Comparison of ENCODE assay signal across 23 cellular contexts in genomic region chr11:64542172-64543125, GRCh38. TPM values are rescaled to one million over a fixed set of nuclear protein-coding genes. Genes with fewer than 3 reads are reported as not detected.
"Had no signal": no experiment of that assay in that cellular context is flagged by ENCODE, and none has a peak within 500 bp of the region (broad histone marks: within the 10 kb centered on the region; RNA-seq: fewer than 3 reads in every experiment).

No MANE protein-coding gene starts in this region.

- DNase-seq: activated CD4-positive, alpha-beta T cell treated with anti-CD3 and anti-CD28 coated beads for 36 hours; activated CD4-positive, alpha-beta T cell treated with anti-CD3 and anti-CD28 coated beads, Interleukin-2, amount 50 U/mL, for 48 hours; activated naive CD4-positive, alpha-beta T cell; activated naive CD8-positive, alpha-beta T cell treated with anti-CD3 and anti-CD28 coated beads for 36 hours; amniotic stem cell; caudate nucleus; dorsolateral prefrontal cortex; immature natural killer cell; nephron progenitor cell; nucleus accumbens; sigmoid colon; stimulated activated CD4-positive, alpha-beta T cell treated with anti-CD3 and anti-CD28 coated beads, Interleukin-2, amount 100 ng/mL, for 24 hours; stimulated activated naive CD8-positive, alpha-beta T cell treated with anti-CD3 and anti-CD28 coated beads, Interleukin-15, Interleukin-2, amounts not matched to agents 100 U/mL and 50 U/mL, for 24 hours; substantia nigra; tibial artery had no signal

- H3K4me3 ChIP-seq: dorsolateral prefrontal cortex, heart left ventricle, sigmoid colon, tibial artery had no signal

- FAIRE-seq: colon, frontal cortex, TTC549 had no signal

- ATAC-seq: activated CD4-positive, alpha-beta T cell treated with anti-CD3 and anti-CD28 coated beads for 36 hours; activated T-helper 17 cell treated with anti-CD3 and anti-CD28 coated beads, Interleukin-2, amount 50 U/mL, for 72 hours; heart left ventricle; stimulated activated naive CD8-positive, alpha-beta T cell treated with anti-CD3 and anti-CD28 coated beads, Interleukin-15, Interleukin-2, amounts not matched to agents 100 U/mL and 50 U/mL, for 24 hours had no signal

- H3K4me1 ChIP-seq: sigmoid colon had no signal

- H3K36me3 ChIP-seq: heart left ventricle, sigmoid colon, tibial artery had no signal

- H3K27me3 ChIP-seq: dorsolateral prefrontal cortex, sigmoid colon had no signal

- H3K9me3 ChIP-seq: tibial artery had no signal

- H3K27ac ChIP-seq: dorsolateral prefrontal cortex, heart left ventricle, sigmoid colon, tibial artery had no signal

RNA-seq across cellular contexts. Expression of gene SLC22A11, which starts 13.3 kb away (rescaled TPM):
- total RNA-seq: activated naive CD8-positive, alpha-beta T cell treated with anti-CD3 and anti-CD28 coated beads for 36 hours; activated T-helper 17 cell treated with anti-CD3 and anti-CD28 coated beads, Interleukin-2, amount 50 U/mL, for 72 hours; frontal cortex; heart left ventricle; renal cortical epithelial cell; sigmoid colon had no signal
- polyA plus RNA-seq: heart left ventricle, immature natural killer cell had no signal

RNA-seq across cellular contexts. Expression of gene SLC22A12, which starts 48.6 kb away (rescaled TPM):
- total RNA-seq: activated CD4-positive, alpha-beta T cell treated with anti-CD3 and anti-CD28 coated beads for 36 hours; activated naive CD8-positive, alpha-beta T cell treated with anti-CD3 and anti-CD28 coated beads for 36 hours; activated T-helper 17 cell treated with anti-CD3 and anti-CD28 coated beads, Interleukin-2, amount 50 U/mL, for 72 hours; dorsolateral prefrontal cortex; epithelial cell of proximal tubule; frontal cortex; heart left ventricle; lower leg skin; renal cortical epithelial cell; sigmoid colon had no signal
- polyA plus RNA-seq: heart left ventricle, immature natural killer cell, sigmoid colon had no signal
